In the genomic region with DNA sequence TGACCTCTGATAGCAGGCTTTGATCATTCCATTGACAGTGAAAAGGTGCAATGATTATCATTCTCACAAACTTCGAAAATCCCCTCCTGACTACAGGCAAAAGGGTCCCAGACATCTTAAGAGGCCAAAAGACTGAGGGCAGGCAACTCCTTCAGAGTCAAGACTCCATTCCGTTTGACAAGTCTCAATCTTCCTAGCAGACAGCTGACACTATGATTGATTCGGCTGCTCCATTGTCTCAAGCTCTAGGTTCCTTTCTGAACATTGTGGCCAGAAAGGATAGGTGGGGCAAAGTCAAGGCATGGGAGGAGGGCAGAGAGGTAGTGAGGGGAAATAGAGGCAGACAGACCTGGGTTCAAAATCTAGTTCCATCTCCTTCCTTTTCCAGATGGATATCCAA, we compare ENCODE assay signal across 7 cellular contexts.
"Had no signal": no experiment of that assay in that cellular context is flagged by ENCODE, and none has a peak within 500 bp of the region (broad histone marks: within the 10 kb centered on the region; RNA-seq: fewer than 3 reads in every experiment).

No MANE protein-coding gene starts in this region.

- H3K9ac ChIP-seq: GM23248 had no signal

- H3K4me1 Mint-ChIP-seq: H9, IgD-negative memory B cell had no signal

- H3K4me3 ChIP-seq: GM23248 had no signal

- FAIRE-seq: H54, HTR-8/SVneo had no signal

- H3K9me3 Mint-ChIP-seq: H9 had no signal

- H3K4me3 Mint-ChIP-seq: H9, IgD-negative memory B cell had no signal

- H3K27ac ChIP-seq: GM23248 had no signal

- DNase-seq: GM23248, GOT3, H9, HCEC 1CT had no signal

- H2AFZ ChIP-seq: GM23248 had no signal

- H3K27ac Mint-ChIP-seq: H9, IgD-negative memory B cell had no signal
